21 cellular contexts compared by ENCODE assay signal in genomic region chr11:128236506-128237498, GRCh38.
"Had no signal": no experiment of that assay in that cellular context is flagged by ENCODE, and none has a peak within 500 bp of the region (broad histone marks: within the 10 kb centered on the region; RNA-seq: fewer than 3 reads in every experiment).

No MANE protein-coding gene starts in this region.

- H3K4me2 ChIP-seq: neural progenitor cell had no signal

- H2AFZ ChIP-seq: neural progenitor cell had no signal

- DNase-seq: activated B cell treated with CpG ODN at 0.5 μM for 24 hours; activated CD4-positive, alpha-beta memory T cell treated with anti-CD3 and anti-CD28 coated beads for 36 hours; activated CD4-positive, alpha-beta T cell treated with anti-CD3 and anti-CD28 coated beads for 36 hours; activated CD8-positive, alpha-beta memory T cell treated with anti-CD3 and anti-CD28 coated beads, Interleukin-2, amount 10 ng/mL, durations not matched to agents 7 days and 5 days; activated T-cell treated with anti-CD3 and anti-CD28 coated beads for 4 hours; cerebellar nuclear complex; cortex of kidney; effector CD8-positive, alpha-beta T cell; hypothalamus; left cardiac atrium; naive B cell; small intestine; stimulated activated CD4-positive, alpha-beta T cell treated with anti-CD3 and anti-CD28 coated beads, Interleukin-15, amount 100 ng/mL, for 24 hours; stimulated activated CD8-positive, alpha-beta memory T cell treated with anti-CD3 and anti-CD28 coated beads, Interleukin-4, amount 100 ng/mL, for 48 hours; stimulated activated naive CD4-positive, alpha-beta T cell; T-helper 9 cell had no signal

- H3K27me3 Mint-ChIP-seq: activated B cell treated with CpG ODN at 0.5 μM for 24 hours; activated CD4-positive, alpha-beta memory T cell treated with anti-CD3 and anti-CD28 coated beads for 36 hours; activated CD4-positive, alpha-beta T cell treated with anti-CD3 and anti-CD28 coated beads for 36 hours; activated CD8-positive, alpha-beta memory T cell treated with anti-CD3 and anti-CD28 coated beads, Interleukin-2, amount 10 ng/mL, durations not matched to agents 7 days and 5 days; naive B cell had no signal

- ATAC-seq: activated CD4-positive, alpha-beta T cell treated with anti-CD3 and anti-CD28 coated beads for 36 hours; activated CD8-positive, alpha-beta memory T cell treated with anti-CD3 and anti-CD28 coated beads, Interleukin-2, amount 10 ng/mL, durations not matched to agents 7 days and 5 days; activated naive CD4-positive, alpha-beta T cell treated with anti-CD3 and anti-CD28 coated beads, Interleukin-2, amount 50 U/mL, for 72 hours; esophagus mucosa had no signal

- H3K36me3 ChIP-seq: neural progenitor cell, SJCRH30, thyroid gland had no signal

- H3K4me3 ChIP-seq: neural progenitor cell, SJCRH30, thyroid gland had no signal

- H3K4me3 Mint-ChIP-seq: activated B cell treated with CpG ODN at 0.5 μM for 24 hours; activated CD4-positive, alpha-beta memory T cell treated with anti-CD3 and anti-CD28 coated beads for 36 hours; activated CD4-positive, alpha-beta T cell treated with anti-CD3 and anti-CD28 coated beads for 36 hours; activated CD8-positive, alpha-beta memory T cell treated with anti-CD3 and anti-CD28 coated beads, Interleukin-2, amount 10 ng/mL, durations not matched to agents 7 days and 5 days; neural progenitor cell had no signal

- H3K36me3 Mint-ChIP-seq: activated CD4-positive, alpha-beta memory T cell treated with anti-CD3 and anti-CD28 coated beads for 36 hours; activated CD8-positive, alpha-beta memory T cell treated with anti-CD3 and anti-CD28 coated beads, Interleukin-2, amount 10 ng/mL, durations not matched to agents 7 days and 5 days; naive B cell; neural progenitor cell had no signal

- H3K27me3 ChIP-seq: neural progenitor cell, SJCRH30, thyroid gland had no signal

- H3K27ac Mint-ChIP-seq: activated B cell treated with CpG ODN at 0.5 μM for 24 hours; activated CD4-positive, alpha-beta memory T cell treated with anti-CD3 and anti-CD28 coated beads for 36 hours; activated CD4-positive, alpha-beta T cell treated with anti-CD3 and anti-CD28 coated beads for 36 hours; activated CD8-positive, alpha-beta memory T cell treated with anti-CD3 and anti-CD28 coated beads, Interleukin-2, amount 10 ng/mL, durations not matched to agents 7 days and 5 days had no signal

- H3K9me3 ChIP-seq: SJCRH30, thyroid gland had no signal

- H3K27ac ChIP-seq: neural progenitor cell, SJCRH30 had no signal

- H3K9me3 Mint-ChIP-seq: activated B cell treated with CpG ODN at 0.5 μM for 24 hours; activated CD4-positive, alpha-beta memory T cell treated with anti-CD3 and anti-CD28 coated beads for 36 hours; naive B cell had no signal

- H3K9ac ChIP-seq: neural progenitor cell had no signal
